Comparison of ENCODE assay signal across 8 cellular contexts in the genomic region with DNA sequence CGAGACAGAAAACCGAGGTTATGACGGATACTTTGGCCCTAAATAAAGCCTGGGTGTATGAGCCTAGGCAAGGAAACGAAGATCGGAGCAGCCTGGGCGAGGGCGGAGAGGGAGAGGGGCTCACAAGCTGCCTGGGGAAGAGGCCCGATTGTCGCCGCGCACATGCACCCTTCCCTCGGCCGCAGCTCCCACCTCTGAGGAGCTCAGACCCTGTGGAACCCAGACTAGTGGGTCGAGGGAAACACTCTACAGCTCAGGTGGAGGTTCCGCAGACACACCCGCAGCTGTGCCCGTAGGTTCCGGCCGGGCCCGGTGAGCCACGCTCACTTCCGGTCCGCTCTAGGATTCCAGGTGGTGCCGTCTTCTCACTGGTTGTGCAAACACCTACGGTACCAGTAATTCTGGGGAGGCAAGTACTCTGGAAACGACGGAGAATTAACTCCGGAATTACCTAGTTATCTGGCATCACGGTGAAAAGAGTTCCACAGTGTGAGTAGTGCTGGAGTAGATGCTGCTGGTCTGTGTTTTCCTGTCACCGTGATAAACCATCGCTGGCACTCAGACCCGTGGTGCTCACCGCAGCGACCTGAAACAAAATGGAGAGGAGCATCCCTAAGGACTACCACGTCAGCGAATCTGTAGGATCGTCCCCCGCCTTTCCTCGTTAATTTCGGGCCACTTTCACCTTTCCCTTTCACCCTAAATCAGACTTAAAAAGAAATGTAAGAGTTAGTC.
A peak's percentile ranks its signal among the peaks of the same experiment; 100 is the strongest.
DNase-seq lines count a peak whose midpoint lies in the region; ATAC-seq and TF ChIP-seq lines count a peak whose summit lies in the region.

No MANE protein-coding gene starts in this region.

- DNase-seq in NCI-H2171 (lab: John Stamatoyannopoulos, UW) (peak; percentile 85), NCI-H1048 (lab: John Stamatoyannopoulos, UW) (no peak)
- peak; percentile 61 to 72 for DNase-seq in activated CD4-positive, alpha-beta T cell treated with anti-CD3 and anti-CD28 coated beads, Interleukin-2, amount 50 U/mL, for 48 hours
- no peak for DNase-seq in effector memory CD4-positive, alpha-beta T cell
- DNase-seq in stimulated activated CD8-positive, alpha-beta memory T cell treated with anti-CD3 and anti-CD28 coated beads, Interleukin-4, amount 100 ng/mL, for 4 hours (ENCODE audit: low read depth in 2 of 2, low spot score in 1 of 2) = peak; percentile 24 to 28

- H3K9me3 ChIP-seq in effector memory CD4-positive, alpha-beta T cell (ENCODE audit: control insufficient read depth, low read length) = no peaks in the 10 kb centered on the region
- H3K9me3 ChIP-seq in mononuclear cell (ENCODE audit: low read depth, low read length) = no peaks in the 10 kb centered on the region

- H3K4me1 ChIP-seq in effector memory CD4-positive, alpha-beta T cell (ENCODE audit: control insufficient read depth, insufficient read depth, low read length, poor library complexity, severe bottlenecking) = peaks cover 6% of the 10 kb centered on the region
- peaks cover 19% of the 10 kb centered on the region for H3K4me1 ChIP-seq in mononuclear cell (ENCODE audit: insufficient read depth, low read length)

- H3K27ac ChIP-seq in effector memory CD4-positive, alpha-beta T cell (ENCODE audit: insufficient read depth, low read length, poor library complexity, severe bottlenecking) = no peak overlapping the region

- peak; percentile 79 for TF ChIP-seq POLR2A in GM18505 (IDR thresholded peaks at IDR 0.05; ENCODE audit: borderline replicate concordance, extremely low read depth, insufficient read depth, insufficient read length)

- H3K36me3 ChIP-seq in effector memory CD4-positive, alpha-beta T cell (ENCODE audit: control insufficient read depth, insufficient read depth, low read length) = no peaks in the 10 kb centered on the region

- peak overlapping the region; percentile 56 for H3K4me3 ChIP-seq in effector memory CD4-positive, alpha-beta T cell (ENCODE audit: insufficient read depth, low read depth, low read length, poor library complexity, severe bottlenecking)
- peak overlapping the region; percentile 21 for H3K4me3 ChIP-seq in mononuclear cell (ENCODE audit: low read length)

- H3K27me3 ChIP-seq in effector memory CD4-positive, alpha-beta T cell (replicated peaks; ENCODE audit: control insufficient read depth, insufficient read depth, low read length, poor library complexity, severe bottlenecking) = peaks cover 38% of the 10 kb centered on the region
- H3K27me3 ChIP-seq in mononuclear cell (ENCODE audit: insufficient read depth, low read length) = peaks cover 89% of the 10 kb centered on the region

- peak; percentile 65 for ATAC-seq in GM18505 (IDR thresholded peaks at IDR 0.05; ENCODE audit: unreplicated experiment)
- peak; percentile 89 for ATAC-seq in HG02798 (IDR thresholded peaks at IDR 0.05; ENCODE audit: poor library complexity, unreplicated experiment)

Comparison
In these comparisons a context has a peak if more than half of its experiments do, and no peak if none do; other contexts are left out.
1. DNase-seq: peak in NCI-H2171 (single experiment), activated CD4-positive, alpha-beta T cell treated with anti-CD3 and anti-CD28 coated beads, Interleukin-2, amount 50 U/mL, for 48 hours (2 of 2) and stimulated activated CD8-positive, alpha-beta memory T cell treated with anti-CD3 and anti-CD28 coated beads, Interleukin-4, amount 100 ng/mL, for 4 hours (2 of 2); none in effector memory CD4-positive, alpha-beta T cell (0 of 3) and NCI-H1048 (single experiment).